ENCODE assay signal across 1 cellular context in genomic region chr12:32679091-32679909, GRCh38.
TF ChIP-seq lines count a peak whose summit lies in the region.

TSS of gene DNM1L (plus strand) at chr12:32679301. CDS start at chr12:32679364, 63 bp downstream.

TF ChIP-seq in K562, 482 proteins besides CTCF, POLR2A, EP300 and RAD21 (continued from another document and continues in another):
- TF ChIP-seq ZNF318 (IDR thresholded peaks at IDR 0.05; ENCODE audit: borderline replicate concordance in 1 of 2, low read depth in 1 of 2) (no peak), NCOR1 (IDR thresholded peaks at IDR 0.05) (no peak), U2AF1 (optimal IDR thresholded peaks at IDR 0.05; ENCODE audit: low read depth, low read length) (peak; percentile 65), HMBOX1 (IDR thresholded peaks at IDR 0.05) (no peak), BCOR (IDR thresholded peaks at IDR 0.05) (no peak), NFE2L1 (tag; IDR thresholded peaks at IDR 0.05; ENCODE audit: borderline replicate concordance, low read depth) (no peak), GMEB1 (CRISPR knock-in tag; IDR thresholded peaks at IDR 0.05) (no peak), HDAC1 (IDR thresholded peaks at IDR 0.05) (peak in 1 of 2 experiments; percentile 72; a peak in 1 of 4 replicates), RBBP5 (IDR thresholded peaks at IDR 0.05; ENCODE audit: borderline replicate concordance, insufficient read depth, low read length, poor library complexity, severe bottlenecking) (peak; percentile 98), ZBED1 (IDR thresholded peaks at IDR 0.05) (no peak), MBD2 (IDR thresholded peaks at IDR 0.05; ENCODE audit: borderline replicate concordance, low read depth) (peak; percentile 78), STAT5A (IDR thresholded peaks at IDR 0.05; ENCODE audit: borderline replicate concordance, low read length) (no peak), TRIM25 (IDR thresholded peaks at IDR 0.05; ENCODE audit: borderline replicate concordance) (no peak), ZC3H4 (CRISPR knock-in tag; IDR thresholded peaks at IDR 0.05; ENCODE audit: borderline replicate concordance) (no peak), MTA3 (IDR thresholded peaks at IDR 0.05; ENCODE audit: borderline replicate concordance) (peak; percentile 87; the same call in 1 of the 2 replicates), RBM14 (IDR thresholded peaks at IDR 0.05; ENCODE audit: borderline replicate concordance, insufficient read depth, low read depth, low read length) (peak; percentile 49; the same call in 1 of the 2 replicates), POLR2AphosphoS2 (IDR thresholded peaks at IDR 0.05; ENCODE audit: low read length) (no peak), CLOCK (CRISPR knock-in tag; IDR thresholded peaks at IDR 0.05; ENCODE audit: borderline replicate concordance) (no peak), NFIX (CRISPR knock-in tag; IDR thresholded peaks at IDR 0.05; ENCODE audit: low read depth) (no peak), SUPT5H (IDR thresholded peaks at IDR 0.05) (peak; percentile 93), SREBF1 (IDR thresholded peaks at IDR 0.05; ENCODE audit: borderline replicate concordance, low read depth, low read length) (no peak), SMARCA4 (IDR thresholded peaks at IDR 0.05) (no peak), RFX1 (IDR thresholded peaks at IDR 0.05) (no peak), KHSRP (IDR thresholded peaks at IDR 0.05) (no peak), FIP1L1 (IDR thresholded peaks at IDR 0.05; ENCODE audit: low read depth, low read length, poor library complexity, severe bottlenecking) (peak; percentile 86), GTF2F1 (IDR thresholded peaks at IDR 0.05; ENCODE audit: low read depth, low read length) (0 out of 2 replicates have a peak, but pooled peaks have one; percentile 48), PTRF (tag; IDR thresholded peaks at IDR 0.05) (no peak), JUND (IDR thresholded peaks at IDR 0.05; ENCODE audit: borderline replicate concordance, low read depth, low read length) (no peak), JUND (tag; IDR thresholded peaks at IDR 0.05; ENCODE audit: borderline replicate concordance, low read depth, low read length) (peak; percentile 34; the same call in 1 of the 3 replicates), POLR2G (IDR thresholded peaks at IDR 0.05; ENCODE audit: low read depth, low read length) (peak; percentile 99), ELK1 (CRISPR knock-in tag; IDR thresholded peaks at IDR 0.05) (no peak), GTF3C2 (IDR thresholded peaks at IDR 0.05; ENCODE audit: borderline replicate concordance, extremely low read depth, insufficient read length) (no peak), CGGBP1 (CRISPR knock-in tag; IDR thresholded peaks at IDR 0.05) (no peak), DEAF1 (CRISPR knock-in tag; IDR thresholded peaks at IDR 0.05) (no peak), MYNN (IDR thresholded peaks at IDR 0.05) (no peak; the same call in 1 of the 2 replicates), MYNN (CRISPR knock-in tag; IDR thresholded peaks at IDR 0.05) (no peak)
